Comparison of ENCODE assay signal across 2 cellular contexts in the genomic region with DNA sequence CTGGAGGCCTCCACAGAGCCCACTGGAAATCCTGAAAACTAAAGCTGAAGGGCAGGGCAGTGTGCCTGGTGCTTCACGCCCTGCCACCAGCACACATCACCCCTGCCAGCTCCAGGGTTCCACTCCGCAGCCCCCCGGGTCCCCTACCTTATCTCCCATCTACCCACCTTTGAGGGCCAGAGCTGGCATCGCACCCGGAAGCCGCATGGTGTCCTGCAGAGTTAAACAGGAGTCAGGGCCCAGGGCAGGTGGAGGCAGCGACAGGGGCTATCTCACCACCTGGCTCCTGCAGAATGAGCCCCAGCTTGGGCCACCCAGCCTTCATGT.
TF ChIP-seq lines count a peak whose summit lies in the region.

No MANE protein-coding gene starts in this region.

TF ChIP-seq in SK-N-SH, 30 proteins besides CTCF, POLR2A, EP300 and RAD21:
- 0 out of 2 replicates have a peak, but pooled peaks have one; percentile 29 for TF ChIP-seq GATA2 (CRISPR knock-in tag; IDR thresholded peaks at IDR 0.05)
- TF ChIP-seq MEF2A (IDR thresholded peaks at IDR 0.05; ENCODE audit: borderline replicate concordance, low read depth), result no peak
- no peak for TF ChIP-seq GABPA (IDR thresholded peaks at IDR 0.05; ENCODE audit: low read depth)

TF ChIP-seq in SK-N-SH treated with all-trans-retinoic acid at 6 μM for 48 hours, 23 proteins besides CTCF, POLR2A, EP300 and RAD21:
- TF ChIP-seq PPARA (CRISPR knock-in tag; IDR thresholded peaks at IDR 0.05; ENCODE audit: borderline replicate concordance), result no peak
- no peak for TF ChIP-seq ESRRG (CRISPR knock-in tag; IDR thresholded peaks at IDR 0.05)
- TF ChIP-seq ZFP30 (CRISPR knock-in tag; IDR thresholded peaks at IDR 0.05), result no peak
- no peak for TF ChIP-seq SNAI2 (CRISPR knock-in tag; IDR thresholded peaks at IDR 0.05)
- TF ChIP-seq ZC3H10 (CRISPR knock-in tag; IDR thresholded peaks at IDR 0.05), result no peak
- TF ChIP-seq PATZ1 (CRISPR knock-in tag; IDR thresholded peaks at IDR 0.05; ENCODE audit: borderline replicate concordance), result no peak
- TF ChIP-seq GLIS3 (CRISPR knock-in tag; IDR thresholded peaks at IDR 0.05), result no peak
- no peak for TF ChIP-seq TOX (CRISPR knock-in tag; IDR thresholded peaks at IDR 0.05; ENCODE audit: borderline replicate concordance)
- no peak for TF ChIP-seq CREB5 (CRISPR knock-in tag; IDR thresholded peaks at IDR 0.05; ENCODE audit: low read depth)
- TF ChIP-seq OSR1 (CRISPR knock-in tag; IDR thresholded peaks at IDR 0.05), result no peak
- no peak for TF ChIP-seq ISL1 (CRISPR knock-in tag; IDR thresholded peaks at IDR 0.05)
- TF ChIP-seq ZNF565 (CRISPR knock-in tag; conservative IDR thresholded peaks at IDR 0.05; ENCODE audit: low read depth), result no peak
- no peak for TF ChIP-seq BACH2 (CRISPR knock-in tag; IDR thresholded peaks at IDR 0.05; ENCODE audit: borderline replicate concordance)
- no peak for TF ChIP-seq CSRNP3 (CRISPR knock-in tag; IDR thresholded peaks at IDR 0.05)
- no peak for TF ChIP-seq ZFP3 (CRISPR knock-in tag; IDR thresholded peaks at IDR 0.05)
